1 cellular context compared by ENCODE assay signal in the genomic region with DNA sequence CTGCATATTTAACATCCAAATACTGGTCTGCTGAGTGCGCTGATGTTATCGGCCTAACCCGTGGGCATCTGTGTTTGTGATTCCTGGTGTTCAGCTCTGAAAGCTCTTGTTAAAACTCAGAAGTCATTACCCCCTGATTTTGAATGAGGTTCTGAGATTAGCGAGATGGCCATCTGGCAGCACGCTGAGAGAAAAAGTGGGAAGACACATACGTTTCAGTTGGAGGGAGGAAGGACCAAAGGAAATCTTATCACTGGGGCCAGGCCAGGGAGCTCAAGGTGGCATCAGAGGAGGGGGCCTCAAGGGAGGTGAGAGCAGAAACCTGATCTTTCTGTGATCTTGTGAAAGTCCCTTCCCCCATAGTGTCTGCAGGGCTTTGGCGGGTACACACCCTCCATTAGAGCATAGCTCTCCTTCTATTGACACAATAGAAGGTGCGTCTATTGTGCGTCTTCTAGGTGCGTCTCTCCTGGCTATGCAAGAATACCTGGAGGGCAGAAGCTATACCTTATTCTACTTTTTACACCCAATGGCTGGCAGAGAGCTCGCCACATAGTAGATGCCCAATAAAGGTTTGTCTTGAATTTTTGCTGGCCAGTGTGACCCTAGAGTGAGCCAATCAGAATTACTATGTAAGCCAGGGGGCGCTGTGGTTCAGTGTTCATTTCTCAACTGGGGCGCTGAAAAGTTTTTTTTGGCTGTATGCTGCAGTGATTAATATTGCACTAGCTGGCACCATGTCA.
TF ChIP-seq lines count a peak whose summit lies in the region.

No MANE protein-coding gene starts in this region.

TF ChIP-seq in endothelial cell of umbilical vein, 7 proteins besides CTCF, POLR2A, EP300 and RAD21:
- TF ChIP-seq EZH2 (IDR thresholded peaks at IDR 0.05; ENCODE audit: borderline replicate concordance, low read depth, low read length, severe bottlenecking): no peak
- TF ChIP-seq MYC (IDR thresholded peaks at IDR 0.05; ENCODE audit: low read depth, low read length): no peak
- no peak for TF ChIP-seq FOS (IDR thresholded peaks at IDR 0.05; ENCODE audit: borderline replicate concordance, insufficient read depth, low read length)
- TF ChIP-seq POLR2AphosphoS5 (IDR thresholded peaks at IDR 0.05; ENCODE audit: insufficient read depth, low read depth, low read length): no peak
- TF ChIP-seq GATA2 (IDR thresholded peaks at IDR 0.05; ENCODE audit: insufficient read depth, insufficient read length, low read depth, low read length): no peak
- no peak for TF ChIP-seq JUN (IDR thresholded peaks at IDR 0.05; ENCODE audit: borderline replicate concordance, insufficient read depth, insufficient read length, low read depth)
- TF ChIP-seq, protein P1, sequence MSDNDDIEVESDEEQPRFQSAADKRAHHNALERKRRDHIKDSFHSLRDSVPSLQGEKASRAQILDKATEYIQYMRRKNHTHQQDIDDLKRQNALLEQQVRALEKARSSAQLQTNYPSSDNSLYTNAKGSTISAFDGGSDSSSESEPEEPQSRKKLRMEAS (IDR thresholded peaks at IDR 0.05; ENCODE audit: insufficient read depth, insufficient read length): no peak
